1 cellular context compared by ENCODE assay signal in the genomic region with DNA sequence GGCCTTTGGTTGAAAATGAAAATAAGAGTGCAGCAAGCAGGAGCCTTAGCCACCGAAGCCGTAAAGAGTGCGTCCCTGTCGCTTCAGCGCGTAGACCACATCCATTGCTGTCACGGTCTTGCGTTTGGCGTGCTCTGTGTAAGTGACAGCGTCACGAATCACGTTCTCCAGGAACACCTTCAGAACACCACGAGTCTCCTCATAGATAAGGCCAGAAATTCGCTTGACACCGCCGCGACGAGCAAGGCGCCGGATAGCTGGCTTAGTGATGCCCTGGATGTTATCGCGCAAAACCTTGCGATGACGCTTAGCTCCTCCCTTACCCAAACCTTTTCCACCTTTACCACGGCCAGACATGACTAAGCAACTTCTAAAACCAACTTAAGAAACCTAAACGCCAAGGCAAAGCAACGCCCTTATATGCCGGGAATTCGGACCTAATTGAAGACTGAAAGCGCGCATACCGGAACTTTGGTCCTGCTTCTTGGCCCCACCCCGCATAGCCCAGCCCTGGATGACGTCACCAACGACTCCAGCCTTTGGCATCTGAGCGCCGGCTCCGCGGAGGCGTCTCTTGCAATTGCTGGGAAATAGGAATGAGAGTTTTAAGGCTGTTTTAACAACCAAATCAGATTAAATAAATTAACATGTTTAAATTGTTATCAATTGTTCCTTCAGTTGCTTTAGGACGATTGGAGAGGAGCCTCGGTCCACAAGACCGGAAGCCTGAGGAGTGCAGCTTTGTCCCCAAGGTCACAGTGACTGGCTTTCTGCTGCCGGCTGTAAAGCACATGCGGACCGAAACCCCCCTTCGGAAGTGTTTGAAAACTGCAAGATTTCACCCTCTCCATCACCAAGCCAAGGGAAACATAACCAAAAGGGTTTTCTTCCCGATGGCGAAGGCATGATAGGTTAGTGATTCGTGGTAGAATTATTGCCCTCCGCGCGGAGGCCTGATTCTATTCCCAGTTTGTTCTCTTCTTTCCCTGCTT.
TF ChIP-seq lines count a peak whose summit lies in the region.

No MANE protein-coding gene starts in this region.

TF ChIP-seq in K562, 482 proteins besides CTCF, POLR2A, EP300 and RAD21 (continued from another document and continues in another):
- TF ChIP-seq, protein P1, sequence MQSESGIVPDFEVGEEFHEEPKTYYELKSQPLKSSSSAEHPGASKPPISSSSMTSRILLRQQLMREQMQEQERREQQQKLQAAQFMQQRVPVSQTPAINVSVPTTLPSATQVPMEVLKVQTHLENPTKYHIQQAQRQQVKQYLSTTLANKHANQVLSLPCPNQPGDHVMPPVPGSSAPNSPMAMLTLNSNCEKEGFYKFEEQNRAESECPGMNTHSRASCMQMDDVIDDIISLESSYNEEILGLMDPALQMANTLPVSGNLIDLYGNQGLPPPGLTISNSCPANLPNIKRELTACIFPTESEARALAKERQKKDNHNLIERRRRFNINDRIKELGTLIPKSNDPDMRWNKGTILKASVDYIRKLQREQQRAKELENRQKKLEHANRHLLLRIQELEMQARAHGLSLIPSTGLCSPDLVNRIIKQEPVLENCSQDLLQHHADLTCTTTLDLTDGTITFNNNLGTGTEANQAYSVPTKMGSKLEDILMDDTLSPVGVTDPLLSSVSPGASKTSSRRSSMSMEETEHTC (IDR thresholded peaks at IDR 0.05), result peak; percentile 82
- TF ChIP-seq, protein P2, sequence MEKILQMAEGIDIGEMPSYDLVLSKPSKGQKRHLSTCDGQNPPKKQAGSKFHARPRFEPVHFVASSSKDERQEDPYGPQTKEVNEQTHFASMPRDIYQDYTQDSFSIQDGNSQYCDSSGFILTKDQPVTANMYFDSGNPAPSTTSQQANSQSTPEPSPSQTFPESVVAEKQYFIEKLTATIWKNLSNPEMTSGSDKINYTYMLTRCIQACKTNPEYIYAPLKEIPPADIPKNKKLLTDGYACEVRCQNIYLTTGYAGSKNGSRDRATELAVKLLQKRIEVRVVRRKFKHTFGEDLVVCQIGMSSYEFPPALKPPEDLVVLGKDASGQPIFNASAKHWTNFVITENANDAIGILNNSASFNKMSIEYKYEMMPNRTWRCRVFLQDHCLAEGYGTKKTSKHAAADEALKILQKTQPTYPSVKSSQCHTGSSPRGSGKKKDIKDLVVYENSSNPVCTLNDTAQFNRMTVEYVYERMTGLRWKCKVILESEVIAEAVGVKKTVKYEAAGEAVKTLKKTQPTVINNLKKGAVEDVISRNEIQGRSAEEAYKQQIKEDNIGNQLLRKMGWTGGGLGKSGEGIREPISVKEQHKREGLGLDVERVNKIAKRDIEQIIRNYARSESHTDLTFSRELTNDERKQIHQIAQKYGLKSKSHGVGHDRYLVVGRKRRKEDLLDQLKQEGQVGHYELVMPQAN (IDR thresholded peaks at IDR 0.05; ENCODE audit: borderline replicate concordance), result peak; percentile 87
- peak; percentile 74 to 78 for TF ChIP-seq NRF1 (conservative IDR thresholded peaks at IDR 0.05 in 1 of 2, IDR thresholded peaks at IDR 0.05 in 1 of 2)
- peak; percentile 94 for TF ChIP-seq PML (IDR thresholded peaks at IDR 0.05; ENCODE audit: low read length)
- TF ChIP-seq ZBTB8A (IDR thresholded peaks at IDR 0.05; ENCODE audit: partially characterized antibody), result no peak
- TF ChIP-seq ZFX (CRISPR knock-in tag; IDR thresholded peaks at IDR 0.05), result peak; percentile 65; the same call in 1 of the 2 replicates
- TF ChIP-seq ZC3H11A (IDR thresholded peaks at IDR 0.05; ENCODE audit: low read depth, low read length), result no peak
- peak; percentile 98 for TF ChIP-seq MAFG (tag; conservative IDR thresholded peaks at IDR 0.05)
- TF ChIP-seq MYNN (IDR thresholded peaks at IDR 0.05), result peak; percentile 90
- TF ChIP-seq MYNN (CRISPR knock-in tag; IDR thresholded peaks at IDR 0.05), result no peak
- TF ChIP-seq NELFE (IDR thresholded peaks at IDR 0.05; ENCODE audit: insufficient read depth, insufficient read length), result peak; percentile 59
- peak; percentile 58 for TF ChIP-seq ZNF589 (CRISPR knock-in tag; IDR thresholded peaks at IDR 0.05; ENCODE audit: low read depth)
- peak; percentile 77 for TF ChIP-seq EGR1 (conservative IDR thresholded peaks at IDR 0.05)
- peak; percentile 71 for TF ChIP-seq RFX5 (IDR thresholded peaks at IDR 0.05; ENCODE audit: low read depth, low read length)
- peak; percentile 35; the same call in 1 of the 2 replicates for TF ChIP-seq ZNF239 (CRISPR knock-in tag; IDR thresholded peaks at IDR 0.05)
- TF ChIP-seq ZNF23 (CRISPR knock-in tag; IDR thresholded peaks at IDR 0.05), result no peak
- peak; percentile 96 for TF ChIP-seq ESRRA (IDR thresholded peaks at IDR 0.05; ENCODE audit: borderline replicate concordance, low read depth)
- TF ChIP-seq, protein P3, sequence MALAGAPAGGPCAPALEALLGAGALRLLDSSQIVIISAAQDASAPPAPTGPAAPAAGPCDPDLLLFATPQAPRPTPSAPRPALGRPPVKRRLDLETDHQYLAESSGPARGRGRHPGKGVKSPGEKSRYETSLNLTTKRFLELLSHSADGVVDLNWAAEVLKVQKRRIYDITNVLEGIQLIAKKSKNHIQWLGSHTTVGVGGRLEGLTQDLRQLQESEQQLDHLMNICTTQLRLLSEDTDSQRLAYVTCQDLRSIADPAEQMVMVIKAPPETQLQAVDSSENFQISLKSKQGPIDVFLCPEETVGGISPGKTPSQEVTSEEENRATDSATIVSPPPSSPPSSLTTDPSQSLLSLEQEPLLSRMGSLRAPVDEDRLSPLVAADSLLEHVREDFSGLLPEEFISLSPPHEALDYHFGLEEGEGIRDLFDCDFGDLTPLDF (CRISPR knock-in tag; IDR thresholded peaks at IDR 0.05), result peak; percentile 80; the same call in 1 of the 2 replicates
- no peak for TF ChIP-seq FIP1L1 (IDR thresholded peaks at IDR 0.05; ENCODE audit: low read depth, low read length, poor library complexity, severe bottlenecking)
- peak; percentile 70; the same call in 1 of the 2 replicates for TF ChIP-seq GATAD2A (IDR thresholded peaks at IDR 0.05)
- TF ChIP-seq CCNT2 (IDR thresholded peaks at IDR 0.05; ENCODE audit: borderline replicate concordance, extremely low read depth, insufficient read length, low read depth, low read length), result peak; percentile 89
- peak; percentile 99 for TF ChIP-seq ETV1 (tag; conservative IDR thresholded peaks at IDR 0.05; ENCODE audit: low read depth)
- TF ChIP-seq, protein P4, sequence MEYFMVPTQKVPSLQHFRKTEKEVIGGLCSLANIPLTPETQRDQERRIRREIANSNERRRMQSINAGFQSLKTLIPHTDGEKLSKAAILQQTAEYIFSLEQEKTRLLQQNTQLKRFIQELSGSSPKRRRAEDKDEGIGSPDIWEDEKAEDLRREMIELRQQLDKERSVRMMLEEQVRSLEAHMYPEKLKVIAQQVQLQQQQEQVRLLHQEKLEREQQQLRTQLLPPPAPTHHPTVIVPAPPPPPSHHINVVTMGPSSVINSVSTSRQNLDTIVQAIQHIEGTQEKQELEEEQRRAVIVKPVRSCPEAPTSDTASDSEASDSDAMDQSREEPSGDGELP (CRISPR knock-in tag; IDR thresholded peaks at IDR 0.05; ENCODE audit: borderline replicate concordance), result peak; percentile 90
- TF ChIP-seq ETV6 (IDR thresholded peaks at IDR 0.05; ENCODE audit: borderline replicate concordance in 1 of 2, low read depth in 2 of 2, low read length in 1 of 2), result peak in 1 of 2 experiments; percentile 75; a peak in 1 of 4 replicates
- no peak for TF ChIP-seq ETV6 (CRISPR knock-in tag; IDR thresholded peaks at IDR 0.05; ENCODE audit: borderline replicate concordance)
- peak; percentile 89 for TF ChIP-seq SMARCA4 (IDR thresholded peaks at IDR 0.05)
- TF ChIP-seq, protein P5, sequence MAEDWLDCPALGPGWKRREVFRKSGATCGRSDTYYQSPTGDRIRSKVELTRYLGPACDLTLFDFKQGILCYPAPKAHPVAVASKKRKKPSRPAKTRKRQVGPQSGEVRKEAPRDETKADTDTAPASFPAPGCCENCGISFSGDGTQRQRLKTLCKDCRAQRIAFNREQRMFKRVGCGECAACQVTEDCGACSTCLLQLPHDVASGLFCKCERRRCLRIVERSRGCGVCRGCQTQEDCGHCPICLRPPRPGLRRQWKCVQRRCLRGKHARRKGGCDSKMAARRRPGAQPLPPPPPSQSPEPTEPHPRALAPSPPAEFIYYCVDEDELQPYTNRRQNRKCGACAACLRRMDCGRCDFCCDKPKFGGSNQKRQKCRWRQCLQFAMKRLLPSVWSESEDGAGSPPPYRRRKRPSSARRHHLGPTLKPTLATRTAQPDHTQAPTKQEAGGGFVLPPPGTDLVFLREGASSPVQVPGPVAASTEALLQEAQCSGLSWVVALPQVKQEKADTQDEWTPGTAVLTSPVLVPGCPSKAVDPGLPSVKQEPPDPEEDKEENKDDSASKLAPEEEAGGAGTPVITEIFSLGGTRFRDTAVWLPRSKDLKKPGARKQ (CRISPR knock-in tag; IDR thresholded peaks at IDR 0.05), result no peak
- no peak; the same call in 1 of the 2 replicates for TF ChIP-seq CBX5 (IDR thresholded peaks at IDR 0.05; ENCODE audit: borderline replicate concordance, low read depth)
- TF ChIP-seq CBFB (CRISPR knock-in tag; IDR thresholded peaks at IDR 0.05), result no peak; the same call in none of the 2 replicates
- TF ChIP-seq ZBTB7A (IDR thresholded peaks at IDR 0.05; ENCODE audit: borderline replicate concordance, control insufficient read depth, low read depth, low read length), result peak; percentile 40; the same call in 1 of the 2 replicates
- 0 out of 2 replicates have a peak, but pooled peaks have one; percentile 78 for TF ChIP-seq ZNF77 (CRISPR knock-in tag; IDR thresholded peaks at IDR 0.05)
- no peak for TF ChIP-seq ZZZ3 (IDR thresholded peaks at IDR 0.05)
- TF ChIP-seq ZNF232 (CRISPR knock-in tag; IDR thresholded peaks at IDR 0.05), result no peak
- TF ChIP-seq ELF1 (tag; IDR thresholded peaks at IDR 0.05), result peak; percentile 95
- TF ChIP-seq ZFPM2 (CRISPR knock-in tag; IDR thresholded peaks at IDR 0.05), result peak; percentile 29; the same call in 1 of the 2 replicates
- peak; percentile 95 for TF ChIP-seq TAF15 (IDR thresholded peaks at IDR 0.05; ENCODE audit: low read depth, low read length)
- TF ChIP-seq GABPB2 (CRISPR knock-in tag; conservative IDR thresholded peaks at IDR 0.05), result peak; percentile 88
- no peak for TF ChIP-seq SRSF1 (IDR thresholded peaks at IDR 0.05; ENCODE audit: low read depth, low read length)
- peak; percentile 76 for TF ChIP-seq CEBPG (CRISPR knock-in tag; IDR thresholded peaks at IDR 0.05)
- TF ChIP-seq CEBPG (tag; conservative IDR thresholded peaks at IDR 0.05 in 1 of 2, IDR thresholded peaks at IDR 0.05 in 1 of 2), result peak; percentile 55 to 88; a peak in 3 of 4 replicates
- no peak for TF ChIP-seq SNIP1 (IDR thresholded peaks at IDR 0.05; ENCODE audit: low read depth)
- no peak for TF ChIP-seq KAT2B (IDR thresholded peaks at IDR 0.05; ENCODE audit: low read depth, low read length)
- peak; percentile 91 for TF ChIP-seq TAF1 (IDR thresholded peaks at IDR 0.05; ENCODE audit: control insufficient read depth, extremely low read depth, insufficient read depth, low read length, severe bottlenecking)
- TF ChIP-seq ZNF224 (CRISPR knock-in tag; IDR thresholded peaks at IDR 0.05), result no peak
- peak; percentile 92 for TF ChIP-seq CREB1 (IDR thresholded peaks at IDR 0.05)
- TF ChIP-seq CREB1 (CRISPR knock-in tag; IDR thresholded peaks at IDR 0.05), result peak; percentile 94
- TF ChIP-seq BMI1 (IDR thresholded peaks at IDR 0.05; ENCODE audit: low read length), result no peak
- 0 out of 2 replicates have a peak, but pooled peaks have one; percentile 60 for TF ChIP-seq ZNF696 (CRISPR knock-in tag; conservative IDR thresholded peaks at IDR 0.05)
- TF ChIP-seq KLF13 (tag; IDR thresholded peaks at IDR 0.05; ENCODE audit: borderline replicate concordance, low read depth), result peak; percentile 60; the same call in 1 of the 2 replicates
- TF ChIP-seq ZNF583 (CRISPR knock-in tag; IDR thresholded peaks at IDR 0.05), result peak; percentile 13; the same call in 1 of the 2 replicates
- TF ChIP-seq STAG1 (CRISPR knock-in tag; IDR thresholded peaks at IDR 0.05; ENCODE audit: borderline replicate concordance), result no peak
- no peak for TF ChIP-seq MECOM (CRISPR knock-in tag; IDR thresholded peaks at IDR 0.05)
- TF ChIP-seq ZNF445 (CRISPR knock-in tag; IDR thresholded peaks at IDR 0.05; ENCODE audit: low read depth), result no peak; the same call in 1 of the 2 replicates
- TF ChIP-seq NR2C2 (CRISPR knock-in tag; IDR thresholded peaks at IDR 0.05), result peak; percentile 65
- TF ChIP-seq NR2C2 (tag; IDR thresholded peaks at IDR 0.05), result peak; percentile 84
- no peak for TF ChIP-seq EZH2 (IDR thresholded peaks at IDR 0.05; ENCODE audit: borderline replicate concordance, low read depth, low read length)
- peak; percentile 100 for TF ChIP-seq NBN (IDR thresholded peaks at IDR 0.05; ENCODE audit: low read depth)
- peak; percentile 68 for TF ChIP-seq ATF1 (CRISPR knock-in tag; IDR thresholded peaks at IDR 0.05)
- TF ChIP-seq ATF1 (tag; IDR thresholded peaks at IDR 0.05), result peak; percentile 99
- TF ChIP-seq MBD2 (IDR thresholded peaks at IDR 0.05; ENCODE audit: borderline replicate concordance, low read depth), result peak; percentile 98
- TF ChIP-seq, protein P6, sequence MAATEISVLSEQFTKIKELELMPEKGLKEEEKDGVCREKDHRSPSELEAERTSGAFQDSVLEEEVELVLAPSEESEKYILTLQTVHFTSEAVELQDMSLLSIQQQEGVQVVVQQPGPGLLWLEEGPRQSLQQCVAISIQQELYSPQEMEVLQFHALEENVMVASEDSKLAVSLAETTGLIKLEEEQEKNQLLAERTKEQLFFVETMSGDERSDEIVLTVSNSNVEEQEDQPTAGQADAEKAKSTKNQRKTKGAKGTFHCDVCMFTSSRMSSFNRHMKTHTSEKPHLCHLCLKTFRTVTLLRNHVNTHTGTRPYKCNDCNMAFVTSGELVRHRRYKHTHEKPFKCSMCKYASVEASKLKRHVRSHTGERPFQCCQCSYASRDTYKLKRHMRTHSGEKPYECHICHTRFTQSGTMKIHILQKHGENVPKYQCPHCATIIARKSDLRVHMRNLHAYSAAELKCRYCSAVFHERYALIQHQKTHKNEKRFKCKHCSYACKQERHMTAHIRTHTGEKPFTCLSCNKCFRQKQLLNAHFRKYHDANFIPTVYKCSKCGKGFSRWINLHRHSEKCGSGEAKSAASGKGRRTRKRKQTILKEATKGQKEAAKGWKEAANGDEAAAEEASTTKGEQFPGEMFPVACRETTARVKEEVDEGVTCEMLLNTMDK (IDR thresholded peaks at IDR 0.05; ENCODE audit: borderline replicate concordance, insufficient read depth, low read depth, low read length, poor library complexity, severe bottlenecking), result no peak
- peak; percentile 95 for TF ChIP-seq MAFF (IDR thresholded peaks at IDR 0.05; ENCODE audit: low read length)
- TF ChIP-seq LCOR (CRISPR knock-in tag; IDR thresholded peaks at IDR 0.05), result peak; percentile 99
- TF ChIP-seq CBX1 (IDR thresholded peaks at IDR 0.05; ENCODE audit: low read depth), result peak; percentile 97; the same call in 1 of the 2 replicates
- no peak for TF ChIP-seq SIN3B (IDR thresholded peaks at IDR 0.05; ENCODE audit: low read depth)
